Comparison of ENCODE assay signal across 2 cellular contexts in the genomic region with DNA sequence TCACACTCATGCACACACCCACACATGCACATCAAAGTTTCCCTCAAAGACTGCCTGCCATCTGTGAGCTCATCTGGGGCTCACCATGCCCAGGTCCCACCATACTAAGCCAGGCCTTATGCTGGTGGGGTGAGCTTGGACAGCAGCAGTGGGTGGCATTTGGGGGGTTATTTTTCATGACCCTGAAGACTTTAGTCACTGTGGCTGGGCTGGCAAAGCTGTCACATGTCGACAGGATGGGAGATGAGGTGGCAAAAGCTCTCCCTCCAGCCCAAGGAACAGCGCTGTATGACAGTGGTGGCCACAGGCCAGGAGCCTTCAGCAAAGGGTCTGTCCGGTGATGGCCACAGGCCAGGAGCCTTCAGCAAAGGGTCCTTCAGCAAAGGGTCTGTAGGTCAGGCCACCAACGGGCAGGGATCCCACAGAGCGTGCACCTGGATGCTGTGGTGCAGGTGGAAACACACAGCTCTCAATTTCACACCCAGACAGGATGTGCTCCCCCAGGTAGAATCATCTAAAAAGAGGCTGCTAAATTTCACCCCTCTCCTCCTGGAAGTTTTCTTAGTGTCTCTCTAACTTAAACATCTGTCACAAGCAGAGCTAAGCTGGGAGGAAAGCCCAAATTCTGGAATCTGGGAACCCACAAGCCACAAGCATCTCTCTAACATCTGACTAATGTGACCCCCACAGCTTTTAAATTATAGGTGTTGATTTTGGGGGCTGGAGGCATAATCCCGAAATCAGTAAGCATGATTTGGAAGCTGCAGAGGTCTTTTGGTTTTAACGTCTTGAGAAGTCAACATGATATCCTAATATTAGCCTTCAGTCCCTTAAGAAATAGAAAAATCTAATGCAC.
TF ChIP-seq lines count a peak whose summit lies in the region.

No MANE protein-coding gene starts in this region.

TF ChIP-seq in IMR-90, 13 proteins besides CTCF, POLR2A, EP300 and RAD21:
- TF ChIP-seq, protein P1, sequence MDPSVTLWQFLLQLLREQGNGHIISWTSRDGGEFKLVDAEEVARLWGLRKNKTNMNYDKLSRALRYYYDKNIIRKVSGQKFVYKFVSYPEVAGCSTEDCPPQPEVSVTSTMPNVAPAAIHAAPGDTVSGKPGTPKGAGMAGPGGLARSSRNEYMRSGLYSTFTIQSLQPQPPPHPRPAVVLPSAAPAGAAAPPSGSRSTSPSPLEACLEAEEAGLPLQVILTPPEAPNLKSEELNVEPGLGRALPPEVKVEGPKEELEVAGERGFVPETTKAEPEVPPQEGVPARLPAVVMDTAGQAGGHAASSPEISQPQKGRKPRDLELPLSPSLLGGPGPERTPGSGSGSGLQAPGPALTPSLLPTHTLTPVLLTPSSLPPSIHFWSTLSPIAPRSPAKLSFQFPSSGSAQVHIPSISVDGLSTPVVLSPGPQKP (IDR thresholded peaks at IDR 0.05; ENCODE audit: borderline replicate concordance, low read depth, low read length), result no peak
- TF ChIP-seq CHD1 (IDR thresholded peaks at IDR 0.05; ENCODE audit: low read depth, low read length) (no peak), FOS (IDR thresholded peaks at IDR 0.05; ENCODE audit: low read depth, low read length) (no peak), MAZ (IDR thresholded peaks at IDR 0.05; ENCODE audit: borderline replicate concordance, low read depth, low read length) (no peak), MAFK (IDR thresholded peaks at IDR 0.05; ENCODE audit: low read depth, low read length) (no peak), MXI1 (IDR thresholded peaks at IDR 0.05; ENCODE audit: borderline replicate concordance, low read depth, low read length) (no peak), RFX5 (IDR thresholded peaks at IDR 0.05; ENCODE audit: low read depth, low read length) (no peak), SMC3 (IDR thresholded peaks at IDR 0.05; ENCODE audit: low read depth, low read length) (no peak), CEBPB (IDR thresholded peaks at IDR 0.05; ENCODE audit: low read depth, low read length) (no peak), BHLHE40 (IDR thresholded peaks at IDR 0.05; ENCODE audit: low read depth, low read length) (no peak), RCOR1 (IDR thresholded peaks at IDR 0.05; ENCODE audit: insufficient replicate concordance, low read length) (no peak)
- TF ChIP-seq, protein P2, sequence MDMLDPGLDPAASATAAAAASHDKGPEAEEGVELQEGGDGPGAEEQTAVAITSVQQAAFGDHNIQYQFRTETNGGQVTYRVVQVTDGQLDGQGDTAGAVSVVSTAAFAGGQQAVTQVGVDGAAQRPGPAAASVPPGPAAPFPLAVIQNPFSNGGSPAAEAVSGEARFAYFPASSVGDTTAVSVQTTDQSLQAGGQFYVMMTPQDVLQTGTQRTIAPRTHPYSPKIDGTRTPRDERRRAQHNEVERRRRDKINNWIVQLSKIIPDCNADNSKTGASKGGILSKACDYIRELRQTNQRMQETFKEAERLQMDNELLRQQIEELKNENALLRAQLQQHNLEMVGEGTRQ (IDR thresholded peaks at IDR 0.05; ENCODE audit: low read depth, low read length), result no peak

TF ChIP-seq in WTC11, 78 proteins besides CTCF, POLR2A, EP300 and RAD21:
- TF ChIP-seq SOX15 (CRISPR knock-in tag; IDR thresholded peaks at IDR 0.05), result no peak
- TF ChIP-seq, protein P3, sequence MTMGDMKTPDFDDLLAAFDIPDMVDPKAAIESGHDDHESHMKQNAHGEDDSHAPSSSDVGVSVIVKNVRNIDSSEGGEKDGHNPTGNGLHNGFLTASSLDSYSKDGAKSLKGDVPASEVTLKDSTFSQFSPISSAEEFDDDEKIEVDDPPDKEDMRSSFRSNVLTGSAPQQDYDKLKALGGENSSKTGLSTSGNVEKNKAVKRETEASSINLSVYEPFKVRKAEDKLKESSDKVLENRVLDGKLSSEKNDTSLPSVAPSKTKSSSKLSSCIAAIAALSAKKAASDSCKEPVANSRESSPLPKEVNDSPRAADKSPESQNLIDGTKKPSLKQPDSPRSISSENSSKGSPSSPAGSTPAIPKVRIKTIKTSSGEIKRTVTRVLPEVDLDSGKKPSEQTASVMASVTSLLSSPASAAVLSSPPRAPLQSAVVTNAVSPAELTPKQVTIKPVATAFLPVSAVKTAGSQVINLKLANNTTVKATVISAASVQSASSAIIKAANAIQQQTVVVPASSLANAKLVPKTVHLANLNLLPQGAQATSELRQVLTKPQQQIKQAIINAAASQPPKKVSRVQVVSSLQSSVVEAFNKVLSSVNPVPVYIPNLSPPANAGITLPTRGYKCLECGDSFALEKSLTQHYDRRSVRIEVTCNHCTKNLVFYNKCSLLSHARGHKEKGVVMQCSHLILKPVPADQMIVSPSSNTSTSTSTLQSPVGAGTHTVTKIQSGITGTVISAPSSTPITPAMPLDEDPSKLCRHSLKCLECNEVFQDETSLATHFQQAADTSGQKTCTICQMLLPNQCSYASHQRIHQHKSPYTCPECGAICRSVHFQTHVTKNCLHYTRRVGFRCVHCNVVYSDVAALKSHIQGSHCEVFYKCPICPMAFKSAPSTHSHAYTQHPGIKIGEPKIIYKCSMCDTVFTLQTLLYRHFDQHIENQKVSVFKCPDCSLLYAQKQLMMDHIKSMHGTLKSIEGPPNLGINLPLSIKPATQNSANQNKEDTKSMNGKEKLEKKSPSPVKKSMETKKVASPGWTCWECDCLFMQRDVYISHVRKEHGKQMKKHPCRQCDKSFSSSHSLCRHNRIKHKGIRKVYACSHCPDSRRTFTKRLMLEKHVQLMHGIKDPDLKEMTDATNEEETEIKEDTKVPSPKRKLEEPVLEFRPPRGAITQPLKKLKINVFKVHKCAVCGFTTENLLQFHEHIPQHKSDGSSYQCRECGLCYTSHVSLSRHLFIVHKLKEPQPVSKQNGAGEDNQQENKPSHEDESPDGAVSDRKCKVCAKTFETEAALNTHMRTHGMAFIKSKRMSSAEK (CRISPR knock-in tag; IDR thresholded peaks at IDR 0.05; ENCODE audit: borderline replicate concordance), result no peak
- no peak for TF ChIP-seq CDX4 (CRISPR knock-in tag; IDR thresholded peaks at IDR 0.05; ENCODE audit: borderline replicate concordance)
- TF ChIP-seq ETV6 (CRISPR knock-in tag; IDR thresholded peaks at IDR 0.05), result no peak
